ENCODE assay signal across 23 cellular contexts in the genomic region with DNA sequence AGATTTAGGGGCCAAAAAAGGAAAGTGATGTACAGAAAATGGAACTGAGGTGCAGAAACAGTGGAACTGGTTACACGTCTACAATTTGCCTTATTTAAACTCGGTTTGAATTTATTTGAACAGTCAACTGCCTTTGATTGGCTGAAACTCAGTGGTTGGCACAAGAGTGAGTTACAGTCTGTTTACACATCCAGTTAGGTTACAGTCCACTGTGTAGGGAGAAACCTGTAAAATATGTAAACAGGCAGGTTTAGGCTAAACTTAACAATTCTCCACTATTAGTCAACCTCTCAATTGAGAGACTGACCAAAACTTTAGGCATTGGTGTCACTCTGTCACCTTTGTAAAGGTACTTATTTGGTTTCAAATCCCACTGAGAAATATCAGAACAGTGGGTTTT. TPM values are rescaled to one million over a fixed set of nuclear protein-coding genes. Genes with fewer than 3 reads are reported as not detected.
"Had no signal": no experiment of that assay in that cellular context is flagged by ENCODE, and none has a peak within 500 bp of the region (broad histone marks: within the 10 kb centered on the region; RNA-seq: fewer than 3 reads in every experiment).

No MANE protein-coding gene starts in this region.

- ATAC-seq: effector memory CD8-positive, alpha-beta T cell; esophagus mucosa; gastrocnemius medialis; heart right ventricle; left cardiac atrium; lower lobe of right lung; mucosa of descending colon had no signal

- H3K4me1 ChIP-seq: colonic mucosa, esophagus squamous epithelium, gastrocnemius medialis, heart right ventricle, left ventricle myocardium inferior, lower lobe of right lung had no signal

- H3K36me3 ChIP-seq: colonic mucosa, esophagus squamous epithelium, gastrocnemius medialis, heart right ventricle, left ventricle myocardium inferior, lower lobe of right lung had no signal

- H3K4me3 ChIP-seq: colonic mucosa, esophagus squamous epithelium, gastrocnemius medialis, heart right ventricle, left ventricle myocardium inferior, lower lobe of right lung, mucosa of descending colon had no signal

- H3K9me3 ChIP-seq: colonic mucosa, esophagus squamous epithelium, gastrocnemius medialis, lower lobe of right lung, mucosa of descending colon had no signal

- H3K27ac ChIP-seq: colonic mucosa, epithelial cell of prostate, esophagus squamous epithelium, gastrocnemius medialis, heart right ventricle, left ventricle myocardium inferior, lower lobe of right lung had no signal

- H3K27me3 ChIP-seq: colonic mucosa, esophagus squamous epithelium, gastrocnemius medialis had no signal

- DNase-seq: colonic mucosa; cortex of kidney; effector CD8-positive, alpha-beta T cell; effector memory CD8-positive, alpha-beta T cell; endodermal cell; erythroblast; esophagus squamous epithelium; foreskin fibroblast; foreskin melanocyte; gastrocnemius medialis; glutamatergic neuron; head of caudate nucleus; heart right ventricle; hippocampal formation; left cardiac atrium; left ventricle myocardium inferior; lower lobe of right lung; mesenchymal stem cell; mucosa of descending colon; naive B cell had no signal

RNA-seq across cellular contexts. Expression of gene RELN, which starts 40.3 kb away (rescaled TPM):
- polyA plus RNA-seq: keratinocyte had no signal
